In the genomic region with DNA sequence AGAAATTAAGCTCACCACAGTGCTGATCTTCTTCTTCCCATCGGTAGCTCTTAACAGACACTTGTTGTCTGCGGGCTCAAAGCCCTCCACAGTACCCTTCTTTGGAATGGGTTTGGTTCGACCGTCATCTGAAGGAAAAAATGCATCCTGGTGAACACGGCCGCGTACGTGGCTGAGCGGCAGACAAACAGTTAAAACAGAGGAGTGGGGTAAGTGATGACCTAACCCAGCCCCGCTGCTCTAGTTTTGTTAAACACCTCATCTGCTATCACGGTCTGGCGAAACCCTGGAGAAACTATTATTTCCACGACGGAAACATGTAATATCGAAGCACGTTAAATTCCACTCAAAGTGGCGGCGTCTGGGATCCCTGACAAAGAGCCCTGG, we compare ENCODE assay signal across 8 cellular contexts. TPM values are rescaled to one million over a fixed set of nuclear protein-coding genes. Genes with fewer than 3 reads are reported as not detected.
A peak's percentile ranks its signal among the peaks of the same experiment; 100 is the strongest.
DNase-seq lines count a peak whose midpoint lies in the region; ATAC-seq, FAIRE-seq and TF ChIP-seq lines count a peak whose summit lies in the region.

No MANE protein-coding gene starts in this region.

- H3K4me3 ChIP-seq in AG10803 (ENCODE audit: low read length) (peak overlapping the region; percentile 92), KMS-11 (IDR thresholded peaks at IDR 0.05; ENCODE audit: insufficient read depth, low read depth, low read length) (no peak overlapping the region), bronchial epithelial cell (ENCODE audit: low read depth, low read length) (peak overlapping the region; percentile 64), lung (peak overlapping the region; percentile 95), aorta (ENCODE audit: low read length in 2 of 2) (peak overlapping the region; percentile 65 to 83)

- H2AFZ ChIP-seq in KMS-11 (ENCODE audit: low read depth) = peak overlapping the region; percentile 85; the same call in 1 of the 2 replicates

- no peaks in the 10 kb centered on the region; the same call in 1 of the 2 replicates for H3K36me3 ChIP-seq in KMS-11 (ENCODE audit: insufficient read depth)
- peaks cover 7% of the 10 kb centered on the region for H3K36me3 ChIP-seq in bronchial epithelial cell (ENCODE audit: control insufficient read depth, insufficient read depth, low read length)
- H3K36me3 ChIP-seq in lung (ENCODE audit: control insufficient read depth in 2 of 2, insufficient read depth in 2 of 2, low read length in 2 of 2) = peaks cover 12 to 14% of the 10 kb centered on the region in 2 donors
- peaks cover 0 to 3% of the 10 kb centered on the region in 2 donors for H3K36me3 ChIP-seq in aorta (ENCODE audit: control insufficient read depth in 1 of 2, insufficient read depth in 2 of 2, low read length in 1 of 2)

- H3K4me1 ChIP-seq in KMS-11 (ENCODE audit: low read depth, poor library complexity, severe bottlenecking) (peaks cover 36% of the 10 kb centered on the region), lung (ENCODE audit: control insufficient read depth in 2 of 2, insufficient read depth in 2 of 2, low read length in 2 of 2) (peaks cover 4 to 9% of the 10 kb centered on the region in 2 donors), aorta (ENCODE audit: control insufficient read depth in 1 of 2, insufficient read depth in 2 of 2, low read length in 2 of 2) (peaks cover 2 to 3% of the 10 kb centered on the region in 2 donors)

- H3K27me3 ChIP-seq in KMS-11 (ENCODE audit: insufficient read depth, low read depth) (no peaks in the 10 kb centered on the region), bronchial epithelial cell (ENCODE audit: control insufficient read depth, insufficient read depth, low read length) (no peaks in the 10 kb centered on the region), lung (ENCODE audit: control insufficient read depth, insufficient read depth) (no peaks in the 10 kb centered on the region), aorta (ENCODE audit: control insufficient read depth in 1 of 2, insufficient read depth in 2 of 2, low read length in 1 of 2) (no peaks in the 10 kb centered on the region)

- peak overlapping the region; percentile 53 for H3K4me2 ChIP-seq in KMS-11

- H3K27ac ChIP-seq in KMS-11 (peak overlapping the region; percentile 54; the same call in 1 of the 2 replicates), lung (ENCODE audit: low read depth in 1 of 2, low read length in 1 of 2) (peak overlapping the region; percentile 95 to 98), aorta (ENCODE audit: low read depth in 1 of 2, low read length in 2 of 2) (peak overlapping the region in 1 of 2 donors; percentile 84)

- FAIRE-seq in bronchial epithelial cell (lab: Jason Lieb, UNC) = no peak

- H3K9ac ChIP-seq in KMS-11 = peak overlapping the region; percentile 77

- 2% methylated on average over 18 of the region's 18 CpGs for WGBS in lung, 2 donors
- 1% methylated on average over 18 of the region's 18 CpGs for WGBS in aorta, 2 donors

- peak; percentile 24 for DNase-seq in AG10803 (ENCODE audit: low read depth)
- peak; percentile 33 for DNase-seq in bronchial epithelial cell (ENCODE audit: low read depth)
- DNase-seq in lung (ENCODE audit: low spot score) = no peak
- no peak for DNase-seq in aorta
- no peak for DNase-seq in SK-N-DZ (ENCODE audit: low spot score)
- DNase-seq in HuH-7 (ENCODE audit: low spot score) = no peak
- DNase-seq in SIG-M5 treated with dmso at 0.1 percent for 504 hours (lab: John Stamatoyannopoulos, UW; ENCODE audit: unreplicated experiment) = no peak

- H3K79me2 ChIP-seq in KMS-11 (ENCODE audit: insufficient read depth, low read depth) = peaks cover 17% of the 10 kb centered on the region; the same call in 1 of the 2 replicates

- no peaks in the 10 kb centered on the region for H4K20me1 ChIP-seq in KMS-11 (ENCODE audit: insufficient read depth)

- TF ChIP-seq CTCF in AG10803 (conservative IDR thresholded peaks at IDR 0.05; ENCODE audit: low read length) = no peak
- no peak for TF ChIP-seq CTCF in KMS-11 (conservative IDR thresholded peaks at IDR 0.05; ENCODE audit: low read depth, low read length)
- no peak for TF ChIP-seq CTCF in bronchial epithelial cell (IDR thresholded peaks at IDR 0.05; ENCODE audit: insufficient read depth, low read length, severe bottlenecking)
- TF ChIP-seq CTCF in lung (IDR thresholded peaks at IDR 0.05; ENCODE audit: control extremely low read depth, extremely low read depth) = no peak

- intact Hi-C loops in aorta (cut with DNase I) = loop anchor here in 1 of 2 donors (10.0 kb wide), 1 partner anchor 253 kb away; a partner anchor contains a TSS

- no peaks in the 10 kb centered on the region for H3K9me3 ChIP-seq in lung (ENCODE audit: control insufficient read depth in 2 of 2, insufficient read depth in 1 of 2, low read length in 1 of 2)
- H3K9me3 ChIP-seq in aorta (ENCODE audit: control insufficient read depth, low read length) = no peaks in the 10 kb centered on the region

- ATAC-seq in lung (ENCODE audit: insufficient read depth, low FRiP score) (no peak), aorta (ENCODE audit: low FRiP score) (peak; percentile 2)

RNA-seq across cellular contexts. Expression of a gene that starts 0.7 kb away (rescaled TPM):
- total RNA-seq in bronchial epithelial cell (95.8 and 176 TPM in 2 replicates), lung (100 to 1,000 TPM; 136 to 289 TPM), aorta (100 to 1,000 TPM; 154 to 161 TPM)
- polyA plus RNA-seq in lung (100 to 1,000 TPM; 256 to 421 TPM), aorta (100 to 1,000 TPM; 367 to 437 TPM)
- polyA plus RNA-seq in SK-N-DZ (2014; cell fraction: cytosol; rRNA removed) = 256 and 265 TPM in 2 replicates
- 209 and 319 TPM in 2 replicates for polyA plus RNA-seq in SK-N-DZ (2014; cell fraction: nucleus; rRNA removed)

Comparison
In these comparisons a context has a peak if more than half of its experiments do, and no peak if none do; other contexts are left out.
1. DNase-seq: peak in AG10803 (single experiment) and bronchial epithelial cell (single experiment); none in lung (single experiment), aorta (0 of 2), SK-N-DZ (single experiment), HuH-7 (single experiment) and SIG-M5 treated with dmso at 0.1 percent for 504 hours (single experiment).